8 cellular contexts compared by ENCODE assay signal in the genomic region with DNA sequence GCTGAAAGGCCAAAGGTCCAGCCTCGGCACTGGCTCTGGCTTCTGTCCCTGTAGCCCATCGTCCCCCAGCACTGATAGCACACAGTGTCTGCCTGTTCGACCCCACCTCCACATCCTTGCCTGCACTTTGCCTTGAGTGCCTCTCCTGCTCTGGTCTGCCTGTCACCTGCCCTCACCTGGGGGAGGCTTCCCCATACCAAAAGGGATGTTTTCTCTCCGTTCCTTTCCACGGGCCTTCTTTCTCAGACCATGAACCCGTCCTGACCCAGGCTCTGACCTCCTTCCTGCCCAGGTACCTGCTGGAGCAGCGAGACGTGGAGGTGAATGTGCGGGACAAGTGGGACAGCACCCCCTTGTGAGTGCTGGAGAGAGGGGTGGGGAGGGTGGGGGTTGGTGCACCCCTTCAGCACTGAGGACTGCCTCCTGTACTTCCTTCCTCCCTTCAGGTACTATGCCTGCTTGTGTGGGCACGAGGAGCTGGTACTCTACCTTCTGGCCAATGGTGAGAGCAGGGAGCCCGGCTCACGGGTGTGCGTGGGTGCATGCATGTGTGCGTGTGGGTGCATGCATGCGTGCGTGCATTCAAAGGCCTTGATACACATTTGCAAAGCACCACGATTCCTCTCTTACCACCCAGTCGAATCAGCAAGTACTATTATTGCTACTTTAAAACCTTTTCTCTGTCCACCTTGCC. TPM values are rescaled to one million over a fixed set of nuclear protein-coding genes. Genes with fewer than 3 reads are reported as not detected.
A peak's percentile ranks its signal among the peaks of the same experiment; 100 is the strongest.
DNase-seq lines count a peak whose midpoint lies in the region; ATAC-seq, FAIRE-seq and TF ChIP-seq lines count a peak whose summit lies in the region.

No MANE protein-coding gene starts in this region.

- 78 to 83% (median 80%) methylated on average over 17 to 18 of the region's 18 CpGs for WGBS in spleen, 5 donors

- no peak for FAIRE-seq in keratinocyte (lab: Jason Lieb, UNC)

- ATAC-seq in HG03097 (IDR thresholded peaks at IDR 0.05; ENCODE audit: low FRiP score, unreplicated experiment), result no peak
- no peak for ATAC-seq in GM18867 (IDR thresholded peaks at IDR 0.05; ENCODE audit: unreplicated experiment)
- no peak for ATAC-seq in HG03460 (IDR thresholded peaks at IDR 0.05; ENCODE audit: unreplicated experiment)

- no peaks in the 10 kb centered on the region for H3K36me3 Mint-ChIP-seq in activated naive CD4-positive, alpha-beta T cell treated with anti-CD3 and anti-CD28 coated beads, Interleukin-2, amount 50 U/mL, for 24 hours

- H3K4me2 ChIP-seq in keratinocyte (ENCODE audit: control insufficient read depth, extremely low read depth, insufficient read depth, low read depth, low read length), result peak overlapping the region; percentile 85

- DNase-seq in keratinocyte (ENCODE audit: low read depth, low spot score), result no peak
- DNase-seq in spleen, result peak; percentile 78
- DNase-seq in NCI-H1092 (lab: John Stamatoyannopoulos, UW), result no peak

- peaks cover 34% of the 10 kb centered on the region for H3K4me1 Mint-ChIP-seq in activated naive CD4-positive, alpha-beta T cell treated with anti-CD3 and anti-CD28 coated beads, Interleukin-2, amount 50 U/mL, for 24 hours

- H3K9me3 ChIP-seq in HUES6 (ENCODE audit: control insufficient read depth, insufficient read depth, low read depth, low read length) (no peaks in the 10 kb centered on the region), keratinocyte (ENCODE audit: control insufficient read depth, low read depth, low read length) (no peaks in the 10 kb centered on the region), spleen (no peaks in the 10 kb centered on the region)

- H3K27me3 Mint-ChIP-seq in activated naive CD4-positive, alpha-beta T cell treated with anti-CD3 and anti-CD28 coated beads, Interleukin-2, amount 50 U/mL, for 24 hours, result no peaks in the 10 kb centered on the region

- H3K9ac ChIP-seq in HUES6 (ENCODE audit: low read length) (no peak overlapping the region), keratinocyte (ENCODE audit: control insufficient read depth, extremely low read depth, insufficient read depth, low read length) (no peak overlapping the region)

- no peaks in the 10 kb centered on the region for H3K79me2 ChIP-seq in keratinocyte (ENCODE audit: control insufficient read depth, insufficient read depth, low read length)

- no peaks in the 10 kb centered on the region for H3K9me3 Mint-ChIP-seq in activated naive CD4-positive, alpha-beta T cell treated with anti-CD3 and anti-CD28 coated beads, Interleukin-2, amount 50 U/mL, for 24 hours

- H3K27ac Mint-ChIP-seq in activated naive CD4-positive, alpha-beta T cell treated with anti-CD3 and anti-CD28 coated beads, Interleukin-2, amount 50 U/mL, for 24 hours, result peak overlapping the region; percentile 95

- H4K20me1 ChIP-seq in keratinocyte (ENCODE audit: control insufficient read depth, extremely low read depth, insufficient read depth, low read length), result no peaks in the 10 kb centered on the region

- dilution Hi-C loops in keratinocyte (cut with MboI; ENCODE audit: extremely low pct_ligation_motif_present, low sequenced_read_pairs), result no loop called here

- no peak overlapping the region for H2AFZ ChIP-seq in keratinocyte (ENCODE audit: control insufficient read depth, low read length)

- no peaks in the 10 kb centered on the region for H3K36me3 ChIP-seq in HUES6 (ENCODE audit: control insufficient read depth, insufficient read depth, low read length)
- H3K36me3 ChIP-seq in keratinocyte (ENCODE audit: control insufficient read depth in 2 of 2, extremely low read depth in 1 of 2, insufficient read depth in 2 of 2, low read length in 2 of 2), result peaks cover 0 to 6% of the 10 kb centered on the region in 2 experiments
- H3K36me3 ChIP-seq in spleen, result peaks cover 0 to 50% (median 24%) of the 10 kb centered on the region in 6 donors

- peak overlapping the region; percentile 82 for H3K4me3 ChIP-seq in HUES6 (ENCODE audit: low read depth, low read length)
- peak overlapping the region in 1 of 3 experiments; percentile 73 for H3K4me3 ChIP-seq in keratinocyte (ENCODE audit: control insufficient read depth in 2 of 3, extremely low read depth in 1 of 3, insufficient read depth in 2 of 3, low read depth in 1 of 3, low read length in 3 of 3)
- peak overlapping the region; percentile 87 to 98 (median 94) for H3K4me3 ChIP-seq in spleen

- intact Hi-C loops in spleen (cut with DNase I; ENCODE audit: low total_unique reads), result no loop called here

- peaks cover 15% of the 10 kb centered on the region for H3K4me1 ChIP-seq in HUES6 (ENCODE audit: control insufficient read depth, insufficient read depth, low read length)
- H3K4me1 ChIP-seq in keratinocyte (ENCODE audit: control insufficient read depth, extremely low read depth, insufficient read depth, low read length), result peaks cover 37% of the 10 kb centered on the region
- H3K4me1 ChIP-seq in spleen, result peaks cover 13 to 80% (median 43%) of the 10 kb centered on the region in 6 donors

- no peaks in the 10 kb centered on the region for H3K9me1 ChIP-seq in keratinocyte (ENCODE audit: control insufficient read depth, extremely low read depth, insufficient read depth, low read length)

- H3K27me3 ChIP-seq in HUES6 (ENCODE audit: control insufficient read depth, insufficient read depth, low read length), result peaks cover 10% of the 10 kb centered on the region
- no peaks in the 10 kb centered on the region for H3K27me3 ChIP-seq in keratinocyte (ENCODE audit: control insufficient read depth, extremely low read depth, insufficient read depth, low read length)
- H3K27me3 ChIP-seq in spleen (replicated peaks in 1 of 7), result no peaks in the 10 kb centered on the region

- TF ChIP-seq CTCF in keratinocyte (optimal IDR thresholded peaks at IDR 0.05 in 1 of 3, IDR thresholded peaks at IDR 0.05 in 1 of 3, conservative IDR thresholded peaks at IDR 0.05 in 1 of 3; ENCODE audit: extremely low read depth in 1 of 3, insufficient read depth in 2 of 3, low read length in 3 of 3) (no peak), spleen (IDR thresholded peaks at IDR 0.05 in 8 of 11, conservative IDR thresholded peaks at IDR 0.05 in 3 of 11) (no peak)

- H3K27ac ChIP-seq in HUES6 (ENCODE audit: low read depth, low read length), result no peak overlapping the region
- H3K27ac ChIP-seq in keratinocyte (ENCODE audit: control insufficient read depth, insufficient read depth, low read length), result no peak overlapping the region
- H3K27ac ChIP-seq in spleen, result peak overlapping the region in 7 of 8 donors; percentile 90 to 98 (median 95)

- H3K4me3 Mint-ChIP-seq in activated naive CD4-positive, alpha-beta T cell treated with anti-CD3 and anti-CD28 coated beads, Interleukin-2, amount 50 U/mL, for 24 hours, result peak overlapping the region; percentile 84

- no peak for TF ChIP-seq POLR2A in spleen (IDR thresholded peaks at IDR 0.05)

RNA-seq across cellular contexts. Expression of gene ABTB1, which starts 1.5 kb away (rescaled TPM):
- polyA plus RNA-seq in keratinocyte (11.6 to 15.2 TPM (median 13.7 TPM) in 3 replicates), spleen (100 to 1,000 TPM in 2 of 3 donors, 10 to 100 TPM in 1; 57.9 to 156 (median 138) TPM)
- 7.0 TPM for polyA plus RNA-seq in keratinocyte (2011; ENCODE audit: low read depth)
- polyA plus RNA-seq in keratinocyte (2011; cell fraction: cytosol; rRNA removed), result 5.4 and 12.1 TPM in 2 replicates
- 34.4 and 39.2 TPM in 2 replicates for polyA plus RNA-seq in keratinocyte (2011; cell fraction: nucleus; rRNA removed)
- polyA plus RNA-seq in keratinocyte (2012; ENCODE audit: low replicate concordance), result 11.3 and 11.7 TPM in 2 replicates
- polyA minus RNA-seq in keratinocyte, result 12.9 to 26.2 TPM (median 19.6 TPM) in 3 replicates
- 18.6 TPM for polyA minus RNA-seq in keratinocyte (2011; cell fraction: cytosol; rRNA and poly(A)+ RNA removed)
- 8.8 and 11.6 TPM in 2 replicates for polyA minus RNA-seq in keratinocyte (2011; cell fraction: nucleus; rRNA and poly(A)+ RNA removed)
- 100 to 1,000 TPM in 6 of 7 donors, 10 to 100 TPM in 1; 91.9 to 172 (median 152) TPM for total RNA-seq in spleen

RNA-seq across cellular contexts. Expression of gene PODXL2, which starts 45.3 kb away (rescaled TPM):
- 1.3 to 2.4 TPM (median 1.6 TPM) in 3 replicates for polyA plus RNA-seq in keratinocyte
- 1.6 TPM for polyA plus RNA-seq in keratinocyte (2011; ENCODE audit: low read depth)
- 1.2 and 1.9 TPM in 2 replicates for polyA plus RNA-seq in keratinocyte (2011; cell fraction: cytosol; rRNA removed)
- 2.9 and 3.7 TPM in 2 replicates for polyA plus RNA-seq in keratinocyte (2011; cell fraction: nucleus; rRNA removed)
- 1.2 and 1.5 TPM in 2 replicates for polyA plus RNA-seq in keratinocyte (2012; ENCODE audit: low replicate concordance)
- 1.5 to 2.1 TPM in 2 of 3 replicates, not detected in the other for polyA minus RNA-seq in keratinocyte
- 3.3 TPM for polyA minus RNA-seq in keratinocyte (2011; cell fraction: cytosol; rRNA and poly(A)+ RNA removed)
- 2.4 and 2.9 TPM in 2 replicates for polyA minus RNA-seq in keratinocyte (2011; cell fraction: nucleus; rRNA and poly(A)+ RNA removed)
- total RNA-seq in spleen, result 1 to 10 TPM in 6 of 7 donors, under 1 TPM in 1; 0.77 to 3.1 (median 2.5) TPM
- 1 to 10 TPM in 2 of 3 donors, under 1 TPM in 1; 0.87 to 2.7 (median 1.4) TPM for polyA plus RNA-seq in spleen

Comparison
In these comparisons a context has a peak if more than half of its experiments do, and no peak if none do; other contexts are left out.
1. H3K27ac ChIP-seq: peak in spleen (7 of 8); none in HUES6 (single experiment) and keratinocyte (single experiment).